ENCODE assay signal across 8 cellular contexts in the genomic region with DNA sequence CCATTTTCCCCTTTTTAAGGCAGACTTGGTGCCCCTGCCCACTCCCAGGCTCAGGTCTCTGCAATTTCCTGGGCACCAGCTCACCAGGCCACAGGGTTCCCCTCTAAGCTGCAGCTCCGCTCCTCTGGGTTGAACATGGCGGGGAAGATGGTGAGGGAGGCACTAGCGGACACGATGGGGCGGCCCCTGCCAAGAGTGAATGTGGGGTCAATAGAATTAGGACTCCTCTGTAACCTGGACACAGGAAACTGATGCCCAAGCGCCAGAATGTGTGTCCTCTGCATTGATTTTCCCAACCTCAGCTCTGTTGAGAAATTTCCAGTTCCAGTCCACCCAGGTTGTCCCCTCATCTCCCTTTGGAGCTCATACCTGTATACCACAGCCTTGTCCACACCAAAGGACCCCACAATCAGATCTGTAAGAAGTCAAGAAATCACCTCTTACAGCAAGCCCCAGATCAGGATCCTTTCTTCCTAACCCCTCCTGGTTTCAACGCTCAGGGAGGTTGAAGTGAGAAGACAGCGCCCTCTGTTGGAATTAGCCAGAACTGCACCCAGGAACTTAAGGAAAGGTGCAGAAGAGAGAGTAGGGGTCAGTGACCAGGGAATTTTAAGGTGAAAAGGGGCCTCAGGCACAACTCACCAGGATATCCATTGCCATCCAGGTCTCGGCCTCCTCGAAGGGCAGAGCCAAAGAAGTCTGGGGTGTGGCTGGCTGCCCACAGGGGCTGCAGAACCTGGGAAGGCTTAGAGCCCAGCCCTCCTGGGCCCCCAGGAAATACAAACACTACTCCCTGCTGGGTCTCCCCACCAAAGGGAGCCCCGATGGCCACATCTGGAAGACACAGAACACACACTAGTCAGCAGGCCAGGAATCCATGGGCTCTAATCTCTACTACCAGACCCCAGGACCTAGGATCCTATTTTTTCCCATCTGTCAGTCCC. TPM values are rescaled to one million over a fixed set of nuclear protein-coding genes. Genes with fewer than 3 reads are reported as not detected.
A peak's percentile ranks its signal among the peaks of the same experiment; 100 is the strongest.
DNase-seq lines count a peak whose midpoint lies in the region; ATAC-seq and TF ChIP-seq lines count a peak whose summit lies in the region.

No MANE protein-coding gene starts in this region.

- no peaks in the 10 kb centered on the region for H3K9me2 ChIP-seq in MM.1S (replicated peaks; ENCODE audit: insufficient read depth, low read length)

- H3K27ac ChIP-seq in MM.1S (ENCODE audit: low read length) (no peak overlapping the region), WERI-Rb-1 (peak overlapping the region; percentile 21), coronary artery (peak overlapping the region in 1 of 2 donors; percentile 30), thyroid gland (peak overlapping the region in 1 of 3 donors; percentile 23)

- no peak for TF ChIP-seq POLR2A in thyroid gland (IDR thresholded peaks at IDR 0.05)

- no peaks in the 10 kb centered on the region for H3K36me3 ChIP-seq in MM.1S (replicated peaks; ENCODE audit: insufficient read depth, low read length)
- H3K36me3 ChIP-seq in WERI-Rb-1: peaks cover 21% of the 10 kb centered on the region
- peaks cover 55 to 82% of the 10 kb centered on the region in 2 donors for H3K36me3 ChIP-seq in thyroid gland

- peak; percentile 98 for TF ChIP-seq CTCF in MM.1S (IDR thresholded peaks at IDR 0.05; ENCODE audit: low read length)
- peak; percentile 88 for TF ChIP-seq CTCF in WERI-Rb-1 (IDR thresholded peaks at IDR 0.05; ENCODE audit: low read depth, low read length)
- peak; percentile 93 for TF ChIP-seq CTCF in coronary artery (IDR thresholded peaks at IDR 0.05)
- peak; percentile 77 to 97 (median 88) for TF ChIP-seq CTCF in thyroid gland (IDR thresholded peaks at IDR 0.05)

- H3K9me3 ChIP-seq in MM.1S (replicated peaks; ENCODE audit: insufficient read depth, low read length): no peaks in the 10 kb centered on the region
- H3K9me3 ChIP-seq in WERI-Rb-1 (ENCODE audit: severe bottlenecking): no peaks in the 10 kb centered on the region
- no peaks in the 10 kb centered on the region for H3K9me3 ChIP-seq in thyroid gland

- H3K79me2 ChIP-seq in MM.1S (ENCODE audit: low read length): no peaks in the 10 kb centered on the region

- no peak for ATAC-seq in GM18907 (IDR thresholded peaks at IDR 0.05; ENCODE audit: unreplicated experiment)

- H4K20me1 ChIP-seq in MM.1S (ENCODE audit: insufficient read depth, low read length): no peaks in the 10 kb centered on the region

- intact Hi-C loops in thyroid gland (cut with DNase I): no loop called here

- 61 to 63% methylated on average over 9 to 11 of the region's 11 CpGs for WGBS in thyroid gland, 2 donors

- H3K4me2 ChIP-seq in MM.1S (ENCODE audit: low read depth, low read length): no peak overlapping the region

- H3K9ac ChIP-seq in MM.1S (ENCODE audit: low read length): no peak overlapping the region

- DNase-seq in DMS 273 (lab: John Stamatoyannopoulos, UW; ENCODE audit: unreplicated experiment) (peak; percentile 72), DMS 273 treated with DMSO at 0.1 percent for 48 hours (lab: John Stamatoyannopoulos, UW) (no peak), MM.1S (peak; percentile 52), WERI-Rb-1 (peak; percentile 75), coronary artery (ENCODE audit: low spot score) (no peak), mucosa of gallbladder (ENCODE audit: low spot score) (peak; percentile 55), thyroid gland (peak; percentile 65 to 68)

- no peaks in the 10 kb centered on the region for H3F3A ChIP-seq in MM.1S (ENCODE audit: insufficient read depth, low read length)

- H3K27me3 ChIP-seq in MM.1S (replicated peaks; ENCODE audit: insufficient read depth, low read length) (no peaks in the 10 kb centered on the region), WERI-Rb-1 (ENCODE audit: insufficient read depth, low read depth, severe bottlenecking) (no peaks in the 10 kb centered on the region), thyroid gland (no peaks in the 10 kb centered on the region)

- H2AFZ ChIP-seq in MM.1S (ENCODE audit: low read length): no peak overlapping the region

- H3K4me3 ChIP-seq in MM.1S (ENCODE audit: low read length): no peak overlapping the region
- no peak overlapping the region for H3K4me3 ChIP-seq in WERI-Rb-1 (ENCODE audit: low read depth, low read length)
- no peak overlapping the region for H3K4me3 ChIP-seq in coronary artery
- no peak overlapping the region for H3K4me3 ChIP-seq in thyroid gland (replicated peaks in 1 of 3)

- H3K4me1 ChIP-seq in MM.1S (ENCODE audit: low read length): no peaks in the 10 kb centered on the region
- peaks cover 0 to 17% of the 10 kb centered on the region in 2 donors for H3K4me1 ChIP-seq in thyroid gland

RNA-seq across cellular contexts. Expression of gene ITGA5, which starts 14.7 kb away (rescaled TPM):
- total RNA-seq in mucosa of gallbladder (39.3 TPM), thyroid gland (10 to 100 TPM; 40.3 to 64.5 (median 51.6) TPM)

RNA-seq across cellular contexts. Expression of gene ZNF385A, which starts 19.8 kb away (rescaled TPM):
- total RNA-seq in mucosa of gallbladder (11.4 TPM), thyroid gland (10 to 100 TPM; 24.2 to 38.9 (median 29.3) TPM)

RNA-seq across cellular contexts. Expression of gene GPR84, which starts 40.0 kb away (rescaled TPM):
- 1.8 TPM for total RNA-seq in mucosa of gallbladder
- total RNA-seq in thyroid gland: under 1 TPM in 2 of 4 donors, not detected in 2; 0.39 to 0.40 TPM

Comparison
In these comparisons a context has a peak if more than half of its experiments do, and no peak if none do; other contexts are left out.
1. DNase-seq: peak in DMS 273 (single experiment), MM.1S (single experiment), WERI-Rb-1 (single experiment), mucosa of gallbladder (single experiment) and thyroid gland (2 of 2); none in DMS 273 treated with DMSO at 0.1 percent for 48 hours (single experiment) and coronary artery (single experiment).
2. Peak in every context shown above with its lines, with median percentiles within 50 percentile points of each other: CTCF ChIP-seq.